In the genomic region with DNA sequence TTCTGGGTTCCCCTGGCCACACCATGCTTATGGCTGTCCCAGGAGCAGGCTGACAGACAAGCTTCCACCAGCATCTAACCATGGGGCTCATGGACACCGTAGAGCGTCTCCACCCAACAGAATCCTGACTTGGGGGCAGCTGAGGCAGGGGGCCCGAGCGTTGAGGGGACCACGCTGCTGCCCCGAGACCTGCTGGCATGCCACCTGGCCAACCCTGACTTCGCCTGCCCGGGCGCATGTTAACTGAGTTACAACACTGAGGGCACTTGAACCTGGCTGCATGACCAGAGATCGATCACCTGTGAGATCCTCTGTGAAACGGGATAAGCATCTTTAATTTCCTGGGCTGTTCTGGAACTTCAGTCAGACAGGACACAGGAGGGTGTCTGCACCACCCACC, we compare ENCODE assay signal across 8 cellular contexts. TPM values are rescaled to one million over a fixed set of nuclear protein-coding genes. Genes with fewer than 3 reads are reported as not detected.
A peak's percentile ranks its signal among the peaks of the same experiment; 100 is the strongest.
DNase-seq lines count a peak whose midpoint lies in the region; TF ChIP-seq lines count a peak whose summit lies in the region.

No MANE protein-coding gene starts in this region.

- peaks cover 4% of the 10 kb centered on the region for H3K36me3 Mint-ChIP-seq in activated naive CD4-positive, alpha-beta T cell treated with anti-CD3 and anti-CD28 coated beads for 36 hours (ENCODE audit: low read depth)
- peaks cover 31% of the 10 kb centered on the region for H3K36me3 Mint-ChIP-seq in brain

- H3K27ac Mint-ChIP-seq in activated naive CD4-positive, alpha-beta T cell treated with anti-CD3 and anti-CD28 coated beads for 36 hours, result no peak overlapping the region
- H3K27ac Mint-ChIP-seq in brain, result peak overlapping the region; percentile 97 to 99 (median 98)

- intact Hi-C loops in activated naive CD4-positive, alpha-beta T cell treated with anti-CD3 and anti-CD28 coated beads for 36 hours (cut with micrococcal nuclease), result loop anchor here (1.0 to 2.0 kb wide), 3 partner anchors 14 to 226 kb away; partner anchors contain the start of gene PPM1F
- intact Hi-C loops in thyroid gland (cut with DNase I), result loop anchor here (5.0 kb wide), 3 partner anchors 167 to 227 kb away; partner anchors contain the start of gene YPEL1

- H3K4me1 ChIP-seq in mucosa of rectum (ENCODE audit: control insufficient read depth in 2 of 2, insufficient read depth in 2 of 2, low read length in 2 of 2) (peaks cover 28% of the 10 kb centered on the region in 2 donors), thyroid gland (peaks cover 20 to 69% of the 10 kb centered on the region in 2 donors)

- H3K27me3 ChIP-seq in mucosa of rectum (ENCODE audit: control insufficient read depth in 2 of 2, insufficient read depth in 2 of 2, low read length in 2 of 2) (no peaks in the 10 kb centered on the region), thyroid gland (no peaks in the 10 kb centered on the region)

- H3K9me3 ChIP-seq in mucosa of rectum (ENCODE audit: control insufficient read depth in 2 of 2, low read length in 2 of 2), result no peaks in the 10 kb centered on the region
- no peaks in the 10 kb centered on the region for H3K9me3 ChIP-seq in thyroid gland

- CTCF ChIA-PET in activated naive CD4-positive, alpha-beta T cell treated with anti-CD3 and anti-CD28 coated beads for 36 hours (lab: Charles Lee), result interaction anchor here (1.2 to 7.8 kb wide), 5 partner anchors 11 to 228 kb away, joined by 3 to 90 read pairs (median 10); partner anchors contain the start of gene PPM1F

- WGBS in thyroid gland, 2 donors, result 0 to 55% methylated on average over 1 to 10 of the region's 11 CpGs

- H3K27me3 Mint-ChIP-seq in activated naive CD4-positive, alpha-beta T cell treated with anti-CD3 and anti-CD28 coated beads for 36 hours (ENCODE audit: low read depth), result no peaks in the 10 kb centered on the region
- H3K27me3 Mint-ChIP-seq in brain, result peaks cover 3% of the 10 kb centered on the region

- H3K4me1 Mint-ChIP-seq in activated naive CD4-positive, alpha-beta T cell treated with anti-CD3 and anti-CD28 coated beads for 36 hours (ENCODE audit: low read depth), result peaks cover 40% of the 10 kb centered on the region
- peaks cover 58% of the 10 kb centered on the region for H3K4me1 Mint-ChIP-seq in brain

- no peak for TF ChIP-seq CTCF in brain (conservative IDR thresholded peaks at IDR 0.05)
- no peak for TF ChIP-seq CTCF in thyroid gland (IDR thresholded peaks at IDR 0.05)

- H3K9me3 Mint-ChIP-seq in activated naive CD4-positive, alpha-beta T cell treated with anti-CD3 and anti-CD28 coated beads for 36 hours, result no peaks in the 10 kb centered on the region
- no peaks in the 10 kb centered on the region for H3K9me3 Mint-ChIP-seq in brain

- H3K36me3 ChIP-seq in mucosa of rectum (ENCODE audit: control insufficient read depth in 2 of 2, insufficient read depth in 2 of 2, low read length in 2 of 2), result peaks cover 0 to 3% of the 10 kb centered on the region in 2 donors
- H3K36me3 ChIP-seq in thyroid gland, result no peaks in the 10 kb centered on the region

- H3K4me3 ChIP-seq in mucosa of rectum (ENCODE audit: low read length in 2 of 2) (no peak overlapping the region), thyroid gland (replicated peaks in 1 of 3) (no peak overlapping the region)

- peak overlapping the region in 1 of 2 donors; percentile 91 for H3K9ac ChIP-seq in mucosa of rectum (ENCODE audit: low read depth in 1 of 2, low read length in 2 of 2)

- no peak for DNase-seq in activated naive CD4-positive, alpha-beta T cell treated with anti-CD3 and anti-CD28 coated beads for 36 hours
- DNase-seq in activated naive CD4-positive, alpha-beta T cell treated with anti-CD3 and anti-CD28 coated beads, Interleukin-2, amount 50 U/mL, for 16 hours, result no peak
- DNase-seq in thyroid gland, result peak in 1 of 2 donors; percentile 26
- DNase-seq in stimulated activated CD8-positive, alpha-beta memory T cell treated with anti-CD3 and anti-CD28 coated beads, Interleukin-4, amount 100 ng/mL, for 48 hours, result no peak
- DNase-seq in amygdala (lab: John Stamatoyannopoulos, UW), result no peak
- no peak for DNase-seq in NCI-H69 (lab: John Stamatoyannopoulos, UW)

- TF ChIP-seq POLR2A in thyroid gland (IDR thresholded peaks at IDR 0.05), result no peak

- H3K4me3 Mint-ChIP-seq in activated naive CD4-positive, alpha-beta T cell treated with anti-CD3 and anti-CD28 coated beads for 36 hours, result peak overlapping the region; percentile 17
- H3K4me3 Mint-ChIP-seq in brain, result peak overlapping the region; percentile 86 to 90 (median 87)

- H3K27ac ChIP-seq in mucosa of rectum (ENCODE audit: low read depth in 2 of 2, low read length in 2 of 2) (peak overlapping the region; percentile 86 to 96), thyroid gland (peak overlapping the region; percentile 84 to 94 (median 86))

RNA-seq across cellular contexts. Expression of gene PPM1F, which starts 13.7 kb away (rescaled TPM):
- 10 to 100 TPM; 23.0 to 24.3 TPM for total RNA-seq in activated naive CD4-positive, alpha-beta T cell treated with anti-CD3 and anti-CD28 coated beads for 36 hours
- 9.3 TPM for polyA plus RNA-seq in brain (ENCODE audit: insufficient read depth, low read depth, low replicate concordance)
- total RNA-seq in thyroid gland, result 10 to 100 TPM; 19.5 to 27.5 (median 26.2) TPM

RNA-seq across cellular contexts. Expression of gene TOP3B, which starts 43.7 kb away (rescaled TPM):
- total RNA-seq in activated naive CD4-positive, alpha-beta T cell treated with anti-CD3 and anti-CD28 coated beads for 36 hours, result 10 to 100 TPM; 41.2 to 41.4 TPM
- 9.0 TPM for polyA plus RNA-seq in brain (ENCODE audit: insufficient read depth, low read depth, low replicate concordance)
- 10 to 100 TPM; 24.7 to 39.3 (median 29.3) TPM for total RNA-seq in thyroid gland
